ENCODE assay signal across 13 cellular contexts in the genomic region with DNA sequence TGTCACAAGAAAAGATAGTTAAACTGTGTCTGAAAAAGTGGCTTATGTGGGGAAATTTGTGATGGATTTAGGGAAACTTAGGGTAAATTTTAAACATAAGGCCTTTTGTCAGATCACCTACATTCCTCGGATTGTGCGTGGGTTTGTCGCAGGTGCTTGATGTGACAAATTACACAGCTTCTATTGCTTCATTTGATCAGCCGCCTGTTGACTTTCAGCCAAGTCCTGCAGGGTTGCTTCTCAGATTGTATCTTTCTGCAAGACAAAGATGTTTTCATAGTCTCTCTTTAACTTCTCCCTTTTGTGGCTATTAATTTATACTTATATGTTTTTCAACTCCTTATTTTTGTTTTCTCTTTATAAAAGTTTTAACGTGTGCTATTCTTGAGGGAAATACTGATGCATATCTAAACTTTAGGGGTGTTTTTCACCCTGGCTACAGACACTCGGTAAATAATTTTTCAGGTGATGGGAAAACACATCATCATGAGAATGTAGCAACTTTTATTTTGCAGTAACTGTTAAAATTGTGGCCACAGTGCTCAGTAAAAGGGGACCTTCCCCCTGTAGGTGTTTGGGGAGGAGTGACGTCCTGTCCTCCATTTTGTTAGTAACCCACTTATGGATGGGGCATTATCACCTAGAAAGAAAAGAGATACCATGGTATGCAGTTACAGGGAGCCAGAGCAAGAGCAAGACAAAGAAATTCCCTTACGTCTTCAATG. TPM values are rescaled to one million over a fixed set of nuclear protein-coding genes. Genes with fewer than 3 reads are reported as not detected.
A peak's percentile ranks its signal among the peaks of the same experiment; 100 is the strongest.
DNase-seq lines count a peak whose midpoint lies in the region; ATAC-seq lines count a peak whose summit lies in the region.
"Had no signal": no experiment of that assay in that cellular context is flagged by ENCODE, and none has a peak within 500 bp of the region (broad histone marks: within the 10 kb centered on the region; RNA-seq: fewer than 3 reads in every experiment).

No MANE protein-coding gene starts in this region.

- no peaks in the 10 kb centered on the region for H3K9me3 ChIP-seq in CD8-positive, alpha-beta memory T cell (ENCODE audit: low read length)
- peaks cover 0 to 3% (median 0%) of the 10 kb centered on the region in 3 experiments for H3K9me3 ChIP-seq in naive thymus-derived CD4-positive, alpha-beta T cell (ENCODE audit: control insufficient read depth in 2 of 3, low read length in 3 of 3)
- H3K9me3 ChIP-seq: upper lobe of right lung had no signal

- peaks cover 74 to 91% (median 90%) of the 10 kb centered on the region in 3 donors for H3K4me1 Mint-ChIP-seq in CD8-positive, alpha-beta memory T cell
- H3K4me1 Mint-ChIP-seq in activated T-helper 1 cell treated with anti-CD3 and anti-CD28 coated beads, Interleukin-12 subunit alpha, Interleukin-12 subunit beta, Interleukin-2, Interleukin-4 antibody, amounts not matched to agents 30 ng/mL and 10 ng/mL and 1 ng/mL, durations not matched to agents 14 hours and 24 hours and 36 hours (ENCODE audit: low read depth) = peaks cover 61% of the 10 kb centered on the region
- H3K4me1 Mint-ChIP-seq in naive thymus-derived CD4-positive, alpha-beta T cell = peaks cover 7 to 71% (median 39%) of the 10 kb centered on the region in 7 donors

- peak overlapping the region; percentile 61 for H3K27ac ChIP-seq in CD8-positive, alpha-beta memory T cell (ENCODE audit: low read depth, low read length)
- no peak overlapping the region for H3K27ac ChIP-seq in naive thymus-derived CD4-positive, alpha-beta T cell (ENCODE audit: low read depth, low read length)
- H3K27ac ChIP-seq: BLaER1, coronary artery, upper lobe of right lung had no signal

- no peak overlapping the region for H3K4me3 ChIP-seq in CD8-positive, alpha-beta memory T cell (ENCODE audit: low read length)
- H3K4me3 ChIP-seq in naive thymus-derived CD4-positive, alpha-beta T cell (ENCODE audit: low read length) = no peak overlapping the region
- H3K4me3 ChIP-seq: BLaER1, coronary artery, upper lobe of right lung had no signal

- peaks cover 11 to 51% (median 16%) of the 10 kb centered on the region in 3 donors for H3K36me3 Mint-ChIP-seq in CD8-positive, alpha-beta memory T cell
- H3K36me3 Mint-ChIP-seq in activated T-helper 1 cell treated with anti-CD3 and anti-CD28 coated beads, Interleukin-12 subunit alpha, Interleukin-12 subunit beta, Interleukin-2, Interleukin-4 antibody, amounts not matched to agents 30 ng/mL and 10 ng/mL and 1 ng/mL, durations not matched to agents 14 hours and 24 hours and 36 hours (ENCODE audit: low read depth) = peaks cover 36% of the 10 kb centered on the region
- peaks cover 0 to 37% (median 28%) of the 10 kb centered on the region in 5 donors for H3K36me3 Mint-ChIP-seq in naive thymus-derived CD4-positive, alpha-beta T cell

- H3K9me3 Mint-ChIP-seq in CD8-positive, alpha-beta memory T cell = peaks cover 0 to 6% (median 3%) of the 10 kb centered on the region in 5 donors
- H3K9me3 Mint-ChIP-seq in activated T-helper 1 cell treated with anti-CD3 and anti-CD28 coated beads, Interleukin-12 subunit alpha, Interleukin-12 subunit beta, Interleukin-2, Interleukin-4 antibody, amounts not matched to agents 30 ng/mL and 10 ng/mL and 1 ng/mL, durations not matched to agents 14 hours and 24 hours and 36 hours = no peaks in the 10 kb centered on the region
- H3K9me3 Mint-ChIP-seq in naive thymus-derived CD4-positive, alpha-beta T cell = peaks cover 0 to 14% (median 2%) of the 10 kb centered on the region in 11 donors

- intact Hi-C loops in activated T-helper 1 cell treated with anti-CD3 and anti-CD28 coated beads, Interleukin-12 subunit alpha, Interleukin-12 subunit beta, Interleukin-2, Interleukin-4 antibody, amounts not matched to agents 30 ng/mL and 10 ng/mL and 1 ng/mL, durations not matched to agents 14 hours and 24 hours and 36 hours (cut with micrococcal nuclease) = no loop called here
- intact Hi-C loops in naive thymus-derived CD4-positive, alpha-beta T cell (cut with micrococcal nuclease) = no loop called here

- peak; percentile 71 for ATAC-seq in naive thymus-derived CD4-positive, alpha-beta T cell
- ATAC-seq in GM21390 (IDR thresholded peaks at IDR 0.05; ENCODE audit: unreplicated experiment) = no peak
- ATAC-seq in HG02588 (IDR thresholded peaks at IDR 0.05; ENCODE audit: unreplicated experiment) = no peak
- ATAC-seq in GM21360 (IDR thresholded peaks at IDR 0.05; ENCODE audit: unreplicated experiment) = no peak
- ATAC-seq: PC-3, upper lobe of right lung had no signal

- POLR2A ChIA-PET in CD8-positive, alpha-beta memory T cell (lab: Charles Lee) = interaction anchor here (0.7 to 1.3 kb wide), 3 partner anchors 12 to 26 kb away, joined by 4 to 6 read pairs (median 6); no protein-coding TSS in a partner anchor
- POLR2A ChIA-PET in naive thymus-derived CD4-positive, alpha-beta T cell (lab: Charles Lee) = interaction anchor here (0.6 kb wide), 1 partner anchor 31 kb away, joined by 3 read pairs; a partner anchor contains a TSS

- H3K27ac Mint-ChIP-seq in CD8-positive, alpha-beta memory T cell = peak overlapping the region; percentile 93 to 100 (median 97)
- H3K27ac Mint-ChIP-seq in activated T-helper 1 cell treated with anti-CD3 and anti-CD28 coated beads, Interleukin-12 subunit alpha, Interleukin-12 subunit beta, Interleukin-2, Interleukin-4 antibody, amounts not matched to agents 30 ng/mL and 10 ng/mL and 1 ng/mL, durations not matched to agents 14 hours and 24 hours and 36 hours = peak overlapping the region; percentile 80
- peak overlapping the region; percentile 59 to 90 (median 80) for H3K27ac Mint-ChIP-seq in naive thymus-derived CD4-positive, alpha-beta T cell

- peak in 4 of 5 donors; percentile 38 to 83 (median 60) for DNase-seq in CD8-positive, alpha-beta memory T cell
- DNase-seq in SW480 (ENCODE audit: low spot score) (peak; percentile 35), NCI-H69 (lab: John Stamatoyannopoulos, UW) (no peak)
- DNase-seq in activated T-helper 1 cell treated with anti-CD3 and anti-CD28 coated beads, Interleukin-12 subunit alpha, Interleukin-12 subunit beta, Interleukin-2, Interleukin-4 antibody, amounts not matched to agents 30 ng/mL and 10 ng/mL and 1 ng/mL, durations not matched to agents 14 hours and 24 hours and 36 hours (ENCODE audit: low spot score) = no peak
- no peak for DNase-seq in naive thymus-derived CD4-positive, alpha-beta T cell
- DNase-seq: NCI-H510A, PC-3, upper lobe of right lung had no signal

- no peaks in the 10 kb centered on the region for H3K27me3 ChIP-seq in CD8-positive, alpha-beta memory T cell (ENCODE audit: insufficient read depth, low read length, poor library complexity, severe bottlenecking)
- H3K27me3 ChIP-seq in naive thymus-derived CD4-positive, alpha-beta T cell (ENCODE audit: control insufficient read depth in 2 of 2, insufficient read depth in 2 of 2, low read length in 2 of 2) = no peaks in the 10 kb centered on the region
- H3K27me3 ChIP-seq: BLaER1, upper lobe of right lung had no signal

- H3K4me3 Mint-ChIP-seq in CD8-positive, alpha-beta memory T cell = peak overlapping the region; percentile 60 to 81 (median 72)
- H3K4me3 Mint-ChIP-seq in activated T-helper 1 cell treated with anti-CD3 and anti-CD28 coated beads, Interleukin-12 subunit alpha, Interleukin-12 subunit beta, Interleukin-2, Interleukin-4 antibody, amounts not matched to agents 30 ng/mL and 10 ng/mL and 1 ng/mL, durations not matched to agents 14 hours and 24 hours and 36 hours = peak overlapping the region; percentile 5
- H3K4me3 Mint-ChIP-seq in naive thymus-derived CD4-positive, alpha-beta T cell = peak overlapping the region in 3 of 10 donors; percentile 10 to 51 (median 45)

- H3K4me1 ChIP-seq in CD8-positive, alpha-beta memory T cell (ENCODE audit: insufficient read depth, low read length) = peaks cover 60% of the 10 kb centered on the region
- H3K4me1 ChIP-seq in naive thymus-derived CD4-positive, alpha-beta T cell (ENCODE audit: control insufficient read depth in 2 of 2, insufficient read depth in 2 of 2, low read length in 2 of 2) = peaks cover 4 to 83% of the 10 kb centered on the region in 2 donors
- H3K4me1 ChIP-seq: upper lobe of right lung had no signal

- CTCF ChIA-PET in CD8-positive, alpha-beta memory T cell (lab: Charles Lee) = interaction anchor here (1.1 to 6.5 kb wide), 4 partner anchors 13 to 102 kb away, joined by 3 to 35 read pairs (median 6); a partner anchor contains a TSS
- CTCF ChIA-PET in naive thymus-derived CD4-positive, alpha-beta T cell (lab: Charles Lee) = no interaction called here

- no peaks in the 10 kb centered on the region for H3K27me3 Mint-ChIP-seq in CD8-positive, alpha-beta memory T cell
- no peaks in the 10 kb centered on the region for H3K27me3 Mint-ChIP-seq in activated T-helper 1 cell treated with anti-CD3 and anti-CD28 coated beads, Interleukin-12 subunit alpha, Interleukin-12 subunit beta, Interleukin-2, Interleukin-4 antibody, amounts not matched to agents 30 ng/mL and 10 ng/mL and 1 ng/mL, durations not matched to agents 14 hours and 24 hours and 36 hours (ENCODE audit: insufficient read depth)
- H3K27me3 Mint-ChIP-seq in naive thymus-derived CD4-positive, alpha-beta T cell = no peaks in the 10 kb centered on the region

- H3K36me3 ChIP-seq in CD8-positive, alpha-beta memory T cell (ENCODE audit: insufficient read depth, low read length) = no peaks in the 10 kb centered on the region
- H3K36me3 ChIP-seq in naive thymus-derived CD4-positive, alpha-beta T cell (ENCODE audit: control insufficient read depth in 2 of 3, insufficient read depth in 3 of 3, low read length in 3 of 3) = no peaks in the 10 kb centered on the region
- H3K36me3 ChIP-seq: upper lobe of right lung had no signal

RNA-seq across cellular contexts. Expression of a gene that starts 31.4 kb away (rescaled TPM):
- total RNA-seq in CD8-positive, alpha-beta memory T cell = 100 to 1,000 TPM; 107 to 109 TPM
- 51.4 TPM for polyA plus RNA-seq in CD8-positive, alpha-beta memory T cell
- 77.0 and 78.4 TPM in 2 replicates for total RNA-seq in activated T-helper 1 cell treated with anti-CD3 and anti-CD28 coated beads, Interleukin-12 subunit alpha, Interleukin-12 subunit beta, Interleukin-2, Interleukin-4 antibody, amounts not matched to agents 30 ng/mL and 10 ng/mL and 1 ng/mL, durations not matched to agents 14 hours and 24 hours and 36 hours
- 10 to 100 TPM in 4 of 5 experiments, 1 to 10 TPM in 1; 4.3 to 52.5 (median 14.4) TPM for total RNA-seq in naive thymus-derived CD4-positive, alpha-beta T cell
- 10 to 100 TPM; 14.7 to 17.5 TPM for polyA plus RNA-seq in naive thymus-derived CD4-positive, alpha-beta T cell

RNA-seq across cellular contexts. Expression of a gene that starts 53.9 kb away (rescaled TPM):
- total RNA-seq in CD8-positive, alpha-beta memory T cell = 100 to 1,000 TPM; 378 to 381 TPM
- 200 TPM for polyA plus RNA-seq in CD8-positive, alpha-beta memory T cell
- 417 and 422 TPM in 2 replicates for total RNA-seq in activated T-helper 1 cell treated with anti-CD3 and anti-CD28 coated beads, Interleukin-12 subunit alpha, Interleukin-12 subunit beta, Interleukin-2, Interleukin-4 antibody, amounts not matched to agents 30 ng/mL and 10 ng/mL and 1 ng/mL, durations not matched to agents 14 hours and 24 hours and 36 hours
- total RNA-seq in naive thymus-derived CD4-positive, alpha-beta T cell = 100 to 1,000 TPM; 259 to 503 (median 310) TPM
- 100 to 1,000 TPM; 197 to 224 TPM for polyA plus RNA-seq in naive thymus-derived CD4-positive, alpha-beta T cell

Comparison
In these comparisons a context has a peak if more than half of its experiments do, and no peak if none do; other contexts are left out.
1. DNase-seq: peak in CD8-positive, alpha-beta memory T cell (4 of 5) and SW480 (single experiment); none in activated T-helper 1 cell treated with anti-CD3 and anti-CD28 coated beads, Interleukin-12 subunit alpha, Interleukin-12 subunit beta, Interleukin-2, Interleukin-4 antibody, amounts not matched to agents 30 ng/mL and 10 ng/mL and 1 ng/mL, durations not matched to agents 14 hours and 24 hours and 36 hours (single experiment), naive thymus-derived CD4-positive, alpha-beta T cell (0 of 9) and NCI-H69 (single experiment).
2. Peak in every context shown above with its lines, with median percentiles within 50 percentile points of each other: H3K27ac Mint-ChIP-seq.